ENCODE assay signal across 1 cellular context in genomic region chr6:44237813-44238433, GRCh38.
TF ChIP-seq lines count a peak whose summit lies in the region.

No MANE protein-coding gene starts in this region.

TF ChIP-seq in HepG2, 621 proteins besides CTCF, POLR2A, EP300 and RAD21 (continued from another document and continues in another):
- TF ChIP-seq CREBL2 (CRISPR knock-in tag; IDR thresholded peaks at IDR 0.05; ENCODE audit: borderline replicate concordance) = peak; percentile 85; the same call in 1 of the 2 replicates
- TF ChIP-seq ZNF724P (CRISPR knock-in tag; IDR thresholded peaks at IDR 0.05; ENCODE audit: borderline replicate concordance) = peak; percentile 73; the same call in 1 of the 2 replicates
- no peak for TF ChIP-seq TMF1 (CRISPR knock-in tag; IDR thresholded peaks at IDR 0.05; ENCODE audit: low read depth)
- peak; percentile 75; the same call in 1 of the 2 replicates for TF ChIP-seq KDM5A (IDR thresholded peaks at IDR 0.05; ENCODE audit: borderline replicate concordance, low read length)
- TF ChIP-seq BCL3 (CRISPR knock-in tag; IDR thresholded peaks at IDR 0.05) = 0 out of 2 replicates have a peak, but pooled peaks have one; percentile 18
- peak; percentile 70; the same call in 1 of the 2 replicates for TF ChIP-seq KIAA2018 (CRISPR knock-in tag; IDR thresholded peaks at IDR 0.05; ENCODE audit: borderline replicate concordance)
- no peak for TF ChIP-seq TRIM22 (IDR thresholded peaks at IDR 0.05)
- peak; percentile 66 for TF ChIP-seq THAP11 (CRISPR knock-in tag; IDR thresholded peaks at IDR 0.05)
- TF ChIP-seq SUZ12 (IDR thresholded peaks at IDR 0.05; ENCODE audit: low read depth, low read length) = 0 out of 2 replicates have a peak, but pooled peaks have one; percentile 19
- TF ChIP-seq ZNF318 (CRISPR knock-in tag; IDR thresholded peaks at IDR 0.05) = peak; percentile 84; the same call in 1 of the 2 replicates
- TF ChIP-seq ZNF607 (CRISPR knock-in tag; IDR thresholded peaks at IDR 0.05; ENCODE audit: borderline replicate concordance) = peak; percentile 89
- TF ChIP-seq POLR2AphosphoS5 (IDR thresholded peaks at IDR 0.05; ENCODE audit: low read depth, low read length) = 0 out of 2 replicates have a peak, but pooled peaks have one; percentile 3
- 0 out of 2 replicates have a peak, but pooled peaks have one; percentile 45 for TF ChIP-seq ZFP82 (CRISPR knock-in tag; IDR thresholded peaks at IDR 0.05; ENCODE audit: borderline replicate concordance)
- TF ChIP-seq HNRNPLL (IDR thresholded peaks at IDR 0.05; ENCODE audit: low read depth, low read length, poor library complexity, severe bottlenecking) = peak; percentile 69
- TF ChIP-seq ETV5 (CRISPR knock-in tag; IDR thresholded peaks at IDR 0.05; ENCODE audit: borderline replicate concordance) = peak; percentile 19; the same call in 1 of the 2 replicates
- no peak for TF ChIP-seq RELA (CRISPR knock-in tag; IDR thresholded peaks at IDR 0.05)
- no peak for TF ChIP-seq TP53 (CRISPR knock-in tag; conservative IDR thresholded peaks at IDR 0.05)
- peak; percentile 92; the same call in 1 of the 2 replicates for TF ChIP-seq ZNF691 (CRISPR knock-in tag; IDR thresholded peaks at IDR 0.05; ENCODE audit: borderline replicate concordance, low read depth)
- TF ChIP-seq ZNF589 (CRISPR knock-in tag; conservative IDR thresholded peaks at IDR 0.05) = peak; percentile 67
- peak; percentile 61 for TF ChIP-seq SAP130 (CRISPR knock-in tag; IDR thresholded peaks at IDR 0.05; ENCODE audit: low read depth)
- no peak for TF ChIP-seq MZF1 (CRISPR knock-in tag; IDR thresholded peaks at IDR 0.05; ENCODE audit: borderline replicate concordance)
- no peak for TF ChIP-seq ZNF432 (CRISPR knock-in tag; IDR thresholded peaks at IDR 0.05; ENCODE audit: borderline replicate concordance)
- TF ChIP-seq ZNF232 (CRISPR knock-in tag; IDR thresholded peaks at IDR 0.05; ENCODE audit: borderline replicate concordance) = 0 out of 2 replicates have a peak, but pooled peaks have one; percentile 24
- peak; percentile 69 for TF ChIP-seq YY1 (IDR thresholded peaks at IDR 0.05; ENCODE audit: insufficient read depth, insufficient replicate concordance, low read depth, low read length)
- TF ChIP-seq ZNF720 (CRISPR knock-in tag; IDR thresholded peaks at IDR 0.05) = 0 out of 2 replicates have a peak, but pooled peaks have one; percentile 36
- TF ChIP-seq ZNF547 (CRISPR knock-in tag; IDR thresholded peaks at IDR 0.05) = peak; percentile 67; the same call in 1 of the 2 replicates
- peak; percentile 19; the same call in 1 of the 2 replicates for TF ChIP-seq SIX4 (CRISPR knock-in tag; IDR thresholded peaks at IDR 0.05)
- peak; percentile 26; the same call in 1 of the 2 replicates for TF ChIP-seq ZNF331 (CRISPR knock-in tag; IDR thresholded peaks at IDR 0.05)
- TF ChIP-seq NONO (IDR thresholded peaks at IDR 0.05) = no peak
- peak; percentile 85 for TF ChIP-seq NONO (CRISPR knock-in tag; conservative IDR thresholded peaks at IDR 0.05)
- no peak for TF ChIP-seq MBD4 (IDR thresholded peaks at IDR 0.05; ENCODE audit: borderline replicate concordance, low read length)
- TF ChIP-seq POGK (CRISPR knock-in tag; conservative IDR thresholded peaks at IDR 0.05) = peak; percentile 90
- TF ChIP-seq HNRNPL (IDR thresholded peaks at IDR 0.05; ENCODE audit: low read depth, low read length) = no peak
- peak; percentile 63; the same call in 1 of the 2 replicates for TF ChIP-seq ZNF451 (CRISPR knock-in tag; IDR thresholded peaks at IDR 0.05)
